Comparison of ENCODE assay signal across 8 cellular contexts in genomic region chr10:74825033-74825370, GRCh38. TPM values are rescaled to one million over a fixed set of nuclear protein-coding genes. Genes with fewer than 3 reads are reported as not detected.
A peak's percentile ranks its signal among the peaks of the same experiment; 100 is the strongest.
DNase-seq lines count a peak whose midpoint lies in the region; ATAC-seq and TF ChIP-seq lines count a peak whose summit lies in the region.

No MANE protein-coding gene starts in this region.

- DNase-seq in AML-193 (lab: John Stamatoyannopoulos, UW) = peak; percentile 41 to 57
- DNase-seq in HFFc6 = no peak
- peak; percentile 88 for DNase-seq in activated CD4-positive, alpha-beta T cell treated with anti-CD3 and anti-CD28 coated beads, Interleukin-2, amount 10 ng/mL, durations not matched to agents 24 days and 14 days
- DNase-seq in myocyte (ENCODE audit: low read depth) = peak; percentile 23
- peak; percentile 54 to 69 for DNase-seq in stimulated activated naive CD8-positive, alpha-beta T cell treated with anti-CD3 and anti-CD28 coated beads, Interleukin-15, amount 100 ng/mL, for 72 hours

- no peaks in the 10 kb centered on the region; the same call in 1 of the 2 replicates for H3K27me3 Mint-ChIP-seq in HFFc6 (ENCODE audit: insufficient read depth)
- no peaks in the 10 kb centered on the region for H3K27me3 Mint-ChIP-seq in activated CD4-positive, alpha-beta T cell treated with anti-CD3 and anti-CD28 coated beads, Interleukin-2, amount 10 ng/mL, durations not matched to agents 24 days and 14 days
- H3K27me3 Mint-ChIP-seq in stimulated activated naive CD8-positive, alpha-beta T cell treated with anti-CD3 and anti-CD28 coated beads, Interleukin-15, amount 100 ng/mL, for 72 hours = no peaks in the 10 kb centered on the region

- no peak overlapping the region for H3K4me3 ChIP-seq in endocrine pancreas (ENCODE audit: control insufficient read depth, insufficient read depth, low read length)

- H3K9ac ChIP-seq in endocrine pancreas (ENCODE audit: control insufficient read depth, insufficient read depth, low read length) = peak overlapping the region; percentile 47

- no peak for TF ChIP-seq CTCF in HFFc6 (IDR thresholded peaks at IDR 0.05)

- H3K27me3 ChIP-seq in endocrine pancreas (ENCODE audit: control insufficient read depth, insufficient read depth, low read length) = no peaks in the 10 kb centered on the region

- no peak for ATAC-seq in stimulated activated naive CD8-positive, alpha-beta T cell treated with anti-CD3 and anti-CD28 coated beads, Interleukin-15, amount 100 ng/mL, for 72 hours
- no peak for ATAC-seq in HG03521 (IDR thresholded peaks at IDR 0.05; ENCODE audit: unreplicated experiment)
- ATAC-seq in GM21515 (IDR thresholded peaks at IDR 0.05; ENCODE audit: unreplicated experiment) = no peak

- H3K4me1 Mint-ChIP-seq in HFFc6 (ENCODE audit: low read depth) = peaks cover 59% of the 10 kb centered on the region
- peaks cover 45% of the 10 kb centered on the region for H3K4me1 Mint-ChIP-seq in activated CD4-positive, alpha-beta T cell treated with anti-CD3 and anti-CD28 coated beads, Interleukin-2, amount 10 ng/mL, durations not matched to agents 24 days and 14 days
- H3K4me1 Mint-ChIP-seq in stimulated activated naive CD8-positive, alpha-beta T cell treated with anti-CD3 and anti-CD28 coated beads, Interleukin-15, amount 100 ng/mL, for 72 hours = peaks cover 38% of the 10 kb centered on the region

- H3K36me3 ChIP-seq in endocrine pancreas (ENCODE audit: control insufficient read depth, insufficient read depth, low read length) = no peaks in the 10 kb centered on the region

- no peaks in the 10 kb centered on the region; the same call in 1 of the 2 replicates for H3K36me3 Mint-ChIP-seq in HFFc6 (ENCODE audit: low read depth)
- peaks cover 5% of the 10 kb centered on the region for H3K36me3 Mint-ChIP-seq in activated CD4-positive, alpha-beta T cell treated with anti-CD3 and anti-CD28 coated beads, Interleukin-2, amount 10 ng/mL, durations not matched to agents 24 days and 14 days (ENCODE audit: low read depth)

- H3K4me1 ChIP-seq in endocrine pancreas (ENCODE audit: control insufficient read depth, insufficient read depth, low read length) = no peaks in the 10 kb centered on the region

- H3K9me3 Mint-ChIP-seq in HFFc6 = no peaks in the 10 kb centered on the region
- H3K9me3 Mint-ChIP-seq in activated CD4-positive, alpha-beta T cell treated with anti-CD3 and anti-CD28 coated beads, Interleukin-2, amount 10 ng/mL, durations not matched to agents 24 days and 14 days = no peaks in the 10 kb centered on the region
- no peaks in the 10 kb centered on the region for H3K9me3 Mint-ChIP-seq in stimulated activated naive CD8-positive, alpha-beta T cell treated with anti-CD3 and anti-CD28 coated beads, Interleukin-15, amount 100 ng/mL, for 72 hours

- intact Hi-C loops in activated CD4-positive, alpha-beta T cell treated with anti-CD3 and anti-CD28 coated beads, Interleukin-2, amount 10 ng/mL, durations not matched to agents 24 days and 14 days (cut with micrococcal nuclease) = loop anchor here (10.0 kb wide), 1 partner anchor 320 kb away; no protein-coding TSS in a partner anchor

- peak overlapping the region; percentile 88 for H3K4me3 Mint-ChIP-seq in HFFc6
- H3K4me3 Mint-ChIP-seq in activated CD4-positive, alpha-beta T cell treated with anti-CD3 and anti-CD28 coated beads, Interleukin-2, amount 10 ng/mL, durations not matched to agents 24 days and 14 days = peak overlapping the region; percentile 87
- H3K4me3 Mint-ChIP-seq in stimulated activated naive CD8-positive, alpha-beta T cell treated with anti-CD3 and anti-CD28 coated beads, Interleukin-15, amount 100 ng/mL, for 72 hours = peak overlapping the region; percentile 83 to 97

- H3K27ac Mint-ChIP-seq in HFFc6 = peak overlapping the region; percentile 71
- peak overlapping the region; percentile 94 for H3K27ac Mint-ChIP-seq in activated CD4-positive, alpha-beta T cell treated with anti-CD3 and anti-CD28 coated beads, Interleukin-2, amount 10 ng/mL, durations not matched to agents 24 days and 14 days
- H3K27ac Mint-ChIP-seq in stimulated activated naive CD8-positive, alpha-beta T cell treated with anti-CD3 and anti-CD28 coated beads, Interleukin-15, amount 100 ng/mL, for 72 hours = peak overlapping the region; percentile 96 to 97

- no peaks in the 10 kb centered on the region for H3K9me3 ChIP-seq in endocrine pancreas (ENCODE audit: control insufficient read depth, low read length)

RNA-seq across cellular contexts. Expression of gene KAT6B, which starts 1.4 kb away (rescaled TPM):
- 10 to 100 TPM; 17.8 to 27.5 (median 23.6) TPM for total RNA-seq in HFFc6 (2021; fragmentation: NEBNext Ultra II Directional; extraction: Animal tissue kit (Norgen Biotek cat#: 25700))
- 21.2 and 21.7 TPM in 2 replicates for total RNA-seq in activated CD4-positive, alpha-beta T cell treated with anti-CD3 and anti-CD28 coated beads, Interleukin-2, amount 10 ng/mL, durations not matched to agents 24 days and 14 days
- total RNA-seq in myocyte = 11.6 and 13.1 TPM in 2 replicates
- polyA plus RNA-seq in myocyte (2012) = 5.1 TPM
